8 cellular contexts compared by ENCODE assay signal in genomic region chr4:15231265-15232091, GRCh38.
A peak's percentile ranks its signal among the peaks of the same experiment; 100 is the strongest.
DNase-seq lines count a peak whose midpoint lies in the region; ATAC-seq, FAIRE-seq and TF ChIP-seq lines count a peak whose summit lies in the region.

No MANE protein-coding gene starts in this region.

- in situ Hi-C loops in HepG2 (cut with HindIII; ENCODE audit: extremely low pct_ligation_motif_present, low pct_unique_long_range_greater_than_20kb), result loop anchor here (5.0 kb wide), 1 partner anchor 166 kb away; no protein-coding TSS in a partner anchor

- no peak overlapping the region for H3K9ac ChIP-seq in HepG2 (ENCODE audit: insufficient read depth, low read depth, low read length)

- no peaks in the 10 kb centered on the region for H3K36me3 ChIP-seq in HepG2 (replicated peaks in 1 of 2; ENCODE audit: control insufficient read depth in 1 of 2, insufficient read depth in 2 of 2, low read length in 2 of 2)

- ATAC-seq in GM18520 (IDR thresholded peaks at IDR 0.05; ENCODE audit: unreplicated experiment) (peak; percentile 76), HG03064 (IDR thresholded peaks at IDR 0.05; ENCODE audit: low read depth, unreplicated experiment) (peak; percentile 75), HepG2 (peak; percentile 96)
- peak; percentile 65 for ATAC-seq in activated CD4-positive, alpha-beta T cell treated with anti-CD3 and anti-CD28 coated beads for 36 hours

- no peaks in the 10 kb centered on the region for H3K79me2 ChIP-seq in HepG2 (ENCODE audit: insufficient read depth, low read length)

- no peak for TF ChIP-seq EP300 in HepG2 (IDR thresholded peaks at IDR 0.05; ENCODE audit: low read depth in 2 of 2, low read length in 2 of 2)
- TF ChIP-seq EP300 in HepG2 (CRISPR knock-in tag; IDR thresholded peaks at IDR 0.05; ENCODE audit: borderline replicate concordance), result no peak

- no peak overlapping the region for H3K27ac ChIP-seq in HepG2 (ENCODE audit: extremely low read length, insufficient read depth, low read length)

- no peak overlapping the region for H2AFZ ChIP-seq in HepG2 (ENCODE audit: low read length)

- intact Hi-C loops in activated CD4-positive, alpha-beta T cell treated with anti-CD3 and anti-CD28 coated beads for 36 hours (cut with DNase I, micrococcal nuclease), result loop anchor here (1.0 to 5.0 kb wide), 8 partner anchors 165 to 725 kb away; partner anchors contain the start of gene CPEB2 (in 1 of the 2)
- intact Hi-C loops in HepG2 (cut with micrococcal nuclease; ENCODE audit: unreplicated experiment), result loop anchor here (1.0 to 2.0 kb wide), 2 partner anchors 165 to 226 kb away; no protein-coding TSS in a partner anchor

- no peaks in the 10 kb centered on the region for H3K27me3 Mint-ChIP-seq in activated CD4-positive, alpha-beta T cell treated with anti-CD3 and anti-CD28 coated beads for 36 hours

- no peaks in the 10 kb centered on the region for H3K36me3 Mint-ChIP-seq in activated CD4-positive, alpha-beta T cell treated with anti-CD3 and anti-CD28 coated beads for 36 hours (ENCODE audit: low read depth)

- peaks cover 11% of the 10 kb centered on the region; the same call in 1 of the 2 replicates for H3K4me1 ChIP-seq in HepG2 (ENCODE audit: insufficient read depth, low read length)

- POLR2A ChIA-PET in activated CD4-positive, alpha-beta T cell treated with anti-CD3 and anti-CD28 coated beads for 36 hours (lab: Charles Lee), result no interaction called here
- POLR2A ChIA-PET in HepG2 (lab: Yijun Ruan, JAX), result no interaction called here

- H3K4me2 ChIP-seq in HepG2 (ENCODE audit: low read depth, low read length), result no peak overlapping the region

- DNase-seq in AG08395 (ENCODE audit: low spot score) (peak; percentile 79), NCI-H345 treated with DMSO at 0.1 percent for 48 hours (lab: John Stamatoyannopoulos, UW; ENCODE audit: unreplicated experiment) (peak; percentile 17), choroid plexus epithelial cell (ENCODE audit: low read depth) (peak; percentile 95), HepG2 (ENCODE audit: low spot score) (peak; percentile 68)
- DNase-seq in activated CD4-positive, alpha-beta T cell treated with anti-CD3 and anti-CD28 coated beads for 36 hours, result peak; percentile 85
- peak; percentile 51 to 68 (median 64) for DNase-seq in stimulated activated CD4-positive, alpha-beta T cell treated with anti-CD3 and anti-CD28 coated beads, TNF-alpha, amount 100 ng/mL, for 24 hours (ENCODE audit: low read depth in 3 of 3)

- H3K27me3 ChIP-seq in HepG2 (ENCODE audit: control insufficient read depth in 1 of 2, insufficient read depth in 2 of 2, low read length in 2 of 2), result no peaks in the 10 kb centered on the region

- WGBS in HepG2 (ENCODE audit: low lambda C conversion rate), result 37% methylated on average over 8 of the region's 8 CpGs

- no peak for TF ChIP-seq POLR2A in HepG2 (IDR thresholded peaks at IDR 0.05; ENCODE audit: insufficient read depth in 1 of 2, low read depth in 2 of 2, low read length in 2 of 2)

- H4K20me1 ChIP-seq in HepG2 (ENCODE audit: insufficient read depth, low read length), result no peaks in the 10 kb centered on the region

- BruUV-seq in HepG2 (replicated peaks; lab: Mats Ljungman, UMichigan), result no TSS peak

- no peaks in the 10 kb centered on the region for H3K9me3 Mint-ChIP-seq in activated CD4-positive, alpha-beta T cell treated with anti-CD3 and anti-CD28 coated beads for 36 hours (ENCODE audit: low read depth)

- no peaks in the 10 kb centered on the region for H3K9me3 ChIP-seq in HepG2 (ENCODE audit: low read length)

- peak; percentile 66 for FAIRE-seq in HepG2 (lab: Jason Lieb, UNC)

- peak; percentile 39; the same call in 1 of the 2 replicates for TF ChIP-seq RAD21 in HepG2 (CRISPR knock-in tag; IDR thresholded peaks at IDR 0.05)

- H3K4me3 Mint-ChIP-seq in activated CD4-positive, alpha-beta T cell treated with anti-CD3 and anti-CD28 coated beads for 36 hours, result no peak overlapping the region

- CTCF ChIA-PET in activated CD4-positive, alpha-beta T cell treated with anti-CD3 and anti-CD28 coated beads for 36 hours (lab: Charles Lee), result interaction anchor here (0.6 to 3.7 kb wide), 14 partner anchors 9 to 435 kb away, joined by 3 to 27 read pairs (median 4); no protein-coding TSS in a partner anchor
- CTCF ChIA-PET in HepG2 (lab: Yijun Ruan, JAX; ENCODE audit: low intra/inter-chr PET ratio, low total read pairs), result interaction anchor here (0.7 to 3.0 kb wide), 3 partner anchors 163 to 225 kb away, joined by 3 to 13 read pairs (median 3); no protein-coding TSS in a partner anchor

- H3K4me1 Mint-ChIP-seq in activated CD4-positive, alpha-beta T cell treated with anti-CD3 and anti-CD28 coated beads for 36 hours, result peaks cover 31% of the 10 kb centered on the region

- H3K4me3 ChIP-seq in choroid plexus epithelial cell (ENCODE audit: low read depth, low read length), result no peak overlapping the region
- no peak overlapping the region for H3K4me3 ChIP-seq in HepG2 (replicated peaks in 1 of 3; ENCODE audit: insufficient read depth in 1 of 3, low read depth in 2 of 3, low read length in 3 of 3)

- peak; percentile 93 for TF ChIP-seq CTCF in choroid plexus epithelial cell (conservative IDR thresholded peaks at IDR 0.05; ENCODE audit: low read depth, low read length)
- TF ChIP-seq CTCF in HepG2 (CRISPR knock-in tag; IDR thresholded peaks at IDR 0.05), result peak; percentile 72

- H3K27ac Mint-ChIP-seq in activated CD4-positive, alpha-beta T cell treated with anti-CD3 and anti-CD28 coated beads for 36 hours, result no peak overlapping the region

TF ChIP-seq in HepG2, 621 proteins besides CTCF, POLR2A, EP300 and RAD21:
- TF ChIP-seq STAG1 (CRISPR knock-in tag; IDR thresholded peaks at IDR 0.05), result peak; percentile 64
- no peak for TF ChIP-seq ATM (IDR thresholded peaks at IDR 0.05; ENCODE audit: borderline replicate concordance)
- TF ChIP-seq ZBTB40 (IDR thresholded peaks at IDR 0.05), result peak; percentile 84
- TF ChIP-seq ZBTB40 (CRISPR knock-in tag; IDR thresholded peaks at IDR 0.05), result no peak
- TF ChIP-seq SMC3 (IDR thresholded peaks at IDR 0.05; ENCODE audit: low read length), result peak; percentile 49; the same call in 1 of the 2 replicates

Comparison
In these comparisons a context has a peak if more than half of its experiments do, and no peak if none do; other contexts are left out.
1. DNase-seq: peak in every context shown above with its lines; median percentile 95 in choroid plexus epithelial cell; 85 in activated CD4-positive, alpha-beta T cell treated with anti-CD3 and anti-CD28 coated beads for 36 hours; 79 in AG08395; 68 in HepG2; 64 in stimulated activated CD4-positive, alpha-beta T cell treated with anti-CD3 and anti-CD28 coated beads, TNF-alpha, amount 100 ng/mL, for 24 hours; 17 in NCI-H345 treated with DMSO at 0.1 percent for 48 hours.